19 cellular contexts compared by ENCODE assay signal in the genomic region with DNA sequence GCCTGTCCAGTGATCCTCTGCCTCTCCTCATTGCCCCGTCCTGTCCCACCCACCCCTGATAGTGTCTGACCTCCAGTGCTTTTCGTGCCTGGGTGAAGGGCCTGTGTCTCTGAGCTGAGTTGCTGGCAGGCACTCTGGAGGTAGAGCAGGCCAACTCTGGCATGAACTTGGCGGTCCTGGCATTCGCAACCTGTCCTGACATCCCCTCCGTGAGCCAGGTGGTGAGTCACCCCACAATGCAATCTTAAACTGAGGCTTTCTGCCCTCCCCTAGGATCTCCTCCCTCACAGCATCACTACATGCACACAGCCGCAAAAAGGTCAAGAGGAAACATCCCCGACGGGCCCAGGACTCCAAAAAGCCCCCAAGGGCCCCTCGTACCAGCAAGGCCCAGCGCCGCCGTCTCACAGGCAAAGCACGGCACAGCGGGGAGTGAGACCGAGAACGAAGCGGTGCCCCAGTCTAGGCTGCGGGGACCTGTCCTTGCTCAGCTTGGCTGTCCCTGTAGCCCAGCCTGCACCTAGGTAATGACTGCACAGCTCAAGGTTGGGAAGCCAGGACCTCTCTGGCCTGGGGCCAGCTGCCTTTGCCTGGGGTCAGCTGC. TPM values are rescaled to one million over a fixed set of nuclear protein-coding genes. Genes with fewer than 3 reads are reported as not detected.
DNase-seq lines count a peak whose midpoint lies in the region; ATAC-seq, FAIRE-seq and TF ChIP-seq lines count a peak whose summit lies in the region.
"Had no signal": no experiment of that assay in that cellular context is flagged by ENCODE, and none has a peak within 500 bp of the region (broad histone marks: within the 10 kb centered on the region; RNA-seq: fewer than 3 reads in every experiment).

No MANE protein-coding gene starts in this region.

- ATAC-seq in foreskin keratinocyte = peak; percentile 67

- no peak for TF ChIP-seq CTCF in breast epithelium (IDR thresholded peaks at IDR 0.05)
- no peak for TF ChIP-seq CTCF in foreskin keratinocyte (conservative IDR thresholded peaks at IDR 0.05)

- H3K27me3 ChIP-seq in breast epithelium (no peaks in the 10 kb centered on the region), foreskin keratinocyte (no peaks in the 10 kb centered on the region), SJCRH30 (no peaks in the 10 kb centered on the region)
- H3K27me3 ChIP-seq: BLaER1 treated with 17β-estradiol and CSF1 and Interleukin-3, amounts not matched to agents 10 nM and 100 nM had no signal

- H3K4me3 ChIP-seq in breast epithelium = no peak overlapping the region
- H3K4me3 ChIP-seq in SJCRH30 = no peak overlapping the region
- H3K4me3 ChIP-seq: BLaER1 treated with 17β-estradiol and CSF1 and Interleukin-3, amounts not matched to agents 10 nM and 100 nM had no signal

- intact Hi-C loops in breast epithelium (cut with DNase I; ENCODE audit: low total_unique reads) = no loop called here

- DNase-seq in NCI-H226 (peak; percentile 74), breast epithelium (ENCODE audit: low spot score in 2 of 2) (peak in 1 of 2 donors; percentile 82), foreskin keratinocyte (peak; percentile 66 to 83), urothelium cell line (ENCODE audit: low spot score) (no peak), H54 (ENCODE audit: insufficient read length, low spot score) (no peak), NCI-H748 (lab: John Stamatoyannopoulos, UW; ENCODE audit: unreplicated experiment) (no peak), SJCRH30 (no peak)
- DNase-seq: DMS79, NCI-H1092, NCI-H1436 treated with DMSO at 0.1 percent for 48 hours, NCI-H2029 treated with DMSO at 0.1 percent for 48 hours, NCI-H748 treated with DMSO at 0.1 percent for 48 hours, OCI-M1, SIG-M5 had no signal

- peak; percentile 46 for FAIRE-seq in urothelium cell line (lab: Jason Lieb, UNC)
- no peak for FAIRE-seq in H54 (lab: Jason Lieb, UNC)
- FAIRE-seq: GM12892, GM18507, H1 had no signal

- no peaks in the 10 kb centered on the region for H3K9me3 ChIP-seq in breast epithelium
- no peaks in the 10 kb centered on the region for H3K9me3 ChIP-seq in SJCRH30 (replicated peaks)
- H3K9me3 ChIP-seq: BLaER1 treated with 17β-estradiol and CSF1 and Interleukin-3, amounts not matched to agents 10 nM and 100 nM had no signal

- TF ChIP-seq POLR2A in breast epithelium (IDR thresholded peaks at IDR 0.05) (no peak), H54 (IDR thresholded peaks at IDR 0.05; ENCODE audit: low read depth, low read length) (no peak)

- H3K36me3 ChIP-seq in breast epithelium (no peaks in the 10 kb centered on the region), SJCRH30 (peaks cover 15% of the 10 kb centered on the region)

- H3K4me1 ChIP-seq in breast epithelium (peaks cover 0 to 12% of the 10 kb centered on the region in 2 donors), foreskin keratinocyte (peaks cover 14% of the 10 kb centered on the region), SJCRH30 (no peaks in the 10 kb centered on the region)

- H3K27ac ChIP-seq in breast epithelium (peak overlapping the region; percentile 70 to 75), foreskin keratinocyte (no peak overlapping the region), SJCRH30 (no peak overlapping the region)
- H3K27ac ChIP-seq: BLaER1 treated with 17β-estradiol and CSF1 and Interleukin-3, amounts not matched to agents 10 nM and 100 nM; KMS-11 had no signal

RNA-seq across cellular contexts. Expression of a gene that starts 4.9 kb away (rescaled TPM):
- total RNA-seq in breast epithelium (10 to 100 TPM; 24.5 to 29.4 (median 24.6) TPM), foreskin keratinocyte (31.1 and 33.2 TPM in 2 replicates)
- polyA plus RNA-seq in foreskin keratinocyte = 44.9 and 46.9 TPM in 2 replicates
- total RNA-seq in SJCRH30 (2014; rRNA removed; shearing (Covaris generic)) = 26.2 and 28.3 TPM in 2 replicates

RNA-seq across cellular contexts. Expression of a gene that starts 5.8 kb away (rescaled TPM):
- total RNA-seq in breast epithelium = 10 to 100 TPM; 78.3 to 95.0 (median 88.3) TPM
- 35.1 and 36.7 TPM in 2 replicates for total RNA-seq in foreskin keratinocyte
- 23.6 and 26.8 TPM in 2 replicates for polyA plus RNA-seq in foreskin keratinocyte
- 16.8 and 17.0 TPM in 2 replicates for total RNA-seq in SJCRH30 (2014; rRNA removed; shearing (Covaris generic))

RNA-seq across cellular contexts. Expression of a gene that starts 15.6 kb away (rescaled TPM):
- total RNA-seq in breast epithelium (1,000 to 10,000 TPM in 1 of 3 donors, 100 to 1,000 TPM in 2; 621 to 2,412 (median 641) TPM), foreskin keratinocyte (2,399 and 2,773 TPM in 2 replicates)
- 3,861 and 5,401 TPM in 2 replicates for polyA plus RNA-seq in foreskin keratinocyte
- total RNA-seq in SJCRH30 (2014; rRNA removed; shearing (Covaris generic)) = 671 and 890 TPM in 2 replicates

RNA-seq across cellular contexts. Expression of a gene that starts 32.5 kb away (rescaled TPM):
- total RNA-seq in breast epithelium (1 to 10 TPM; 4.2 to 6.9 (median 4.2) TPM), foreskin keratinocyte (9.7 and 10.2 TPM in 2 replicates)
- polyA plus RNA-seq in foreskin keratinocyte = 12.5 and 13.3 TPM in 2 replicates
- 43.3 and 48.3 TPM in 2 replicates for total RNA-seq in SJCRH30 (2014; rRNA removed; shearing (Covaris generic))

RNA-seq across cellular contexts. Expression of a gene that starts 51.5 kb away (rescaled TPM):
- total RNA-seq in breast epithelium (1 to 10 TPM; 3.8 to 8.8 (median 7.3) TPM), foreskin keratinocyte (48.6 and 51.5 TPM in 2 replicates)
- 61.9 and 71.5 TPM in 2 replicates for polyA plus RNA-seq in foreskin keratinocyte
- total RNA-seq in SJCRH30 (2014; rRNA removed; shearing (Covaris generic)) = 6.1 and 6.3 TPM in 2 replicates

Comparison
In these comparisons a context has a peak if more than half of its experiments do, and no peak if none do; other contexts are left out.
1. DNase-seq: peak in NCI-H226 (single experiment) and foreskin keratinocyte (2 of 2); none in urothelium cell line (single experiment), H54 (single experiment), NCI-H748 (single experiment) and SJCRH30 (0 of 2).
2. H3K27ac ChIP-seq: peak in breast epithelium (2 of 2); none in foreskin keratinocyte (single experiment) and SJCRH30 (single experiment).